Comparison of ENCODE assay signal across 9 cellular contexts in the genomic region with DNA sequence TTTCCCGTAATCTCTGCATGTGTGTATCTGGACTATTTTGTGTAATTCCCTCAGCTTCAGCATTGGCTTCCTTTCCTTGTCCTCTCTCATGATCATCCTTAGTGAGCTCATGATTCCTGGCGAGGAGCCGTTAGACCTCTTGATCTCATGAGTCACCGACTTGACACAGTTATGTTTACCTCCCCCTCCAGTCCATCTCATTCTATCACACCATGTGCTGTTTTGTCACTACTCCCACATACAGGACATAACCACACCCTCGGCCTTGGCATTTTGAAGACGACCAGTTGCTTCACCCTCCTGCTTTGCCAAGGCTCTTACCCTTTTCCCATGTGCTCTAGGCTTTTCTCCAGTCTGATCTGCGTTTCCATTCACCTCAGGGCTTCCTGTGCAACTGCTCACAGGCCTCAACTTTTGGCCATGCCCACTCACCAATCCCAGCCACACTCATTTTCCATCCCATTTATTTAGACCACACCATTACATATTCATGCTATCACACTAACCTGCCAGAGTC. TPM values are rescaled to one million over a fixed set of nuclear protein-coding genes. Genes with fewer than 3 reads are reported as not detected.
DNase-seq lines count a peak whose midpoint lies in the region.
"Had no signal": no experiment of that assay in that cellular context is flagged by ENCODE, and none has a peak within 500 bp of the region (broad histone marks: within the 10 kb centered on the region; RNA-seq: fewer than 3 reads in every experiment).

No MANE protein-coding gene starts in this region.

- peaks cover 9% of the 10 kb centered on the region for H3K4me1 ChIP-seq in rectal smooth muscle tissue (ENCODE audit: control insufficient read depth, insufficient read depth, low read length)

- H3K36me3 ChIP-seq in rectal smooth muscle tissue (ENCODE audit: control insufficient read depth, insufficient read depth, low read length): peaks cover 4% of the 10 kb centered on the region

- in situ Hi-C loops in G401 (cut with HindIII; ENCODE audit: low sequenced_read_pairs): no loop called here

- H3K9ac ChIP-seq in rectal smooth muscle tissue (ENCODE audit: low read length): no peak overlapping the region

- H3K4me3 ChIP-seq in rectal smooth muscle tissue (ENCODE audit: low read length): no peak overlapping the region

- H3K27me3 ChIP-seq in rectal smooth muscle tissue (ENCODE audit: control insufficient read depth, insufficient read depth, low read length): no peaks in the 10 kb centered on the region

- peak overlapping the region; percentile 34 for H3K27ac ChIP-seq in rectal smooth muscle tissue (ENCODE audit: low read depth, low read length)
- H3K27ac ChIP-seq: VCaP had no signal

- peak; percentile 49 for DNase-seq in G401 (ENCODE audit: low spot score)
- DNase-seq in RPMI7951 (ENCODE audit: low read depth): peak; percentile 100
- peak; percentile 99 for DNase-seq in fibroblast of the conjunctiva (ENCODE audit: low read depth)
- DNase-seq in NCI-H2171 (lab: John Stamatoyannopoulos, UW): no peak
- DNase-seq in activated T-cell treated with anti-CD3 and anti-CD28 coated beads for 4 hours: no peak
- DNase-seq in NCI-H1048 (lab: John Stamatoyannopoulos, UW): no peak
- DNase-seq in T-helper 1 cell: no peak

RNA-seq across cellular contexts. Expression of gene CP, which starts 41.5 kb away (rescaled TPM):
- total RNA-seq in G401 (2014; rRNA removed; shearing (Covaris generic)): 93.2 and 119 TPM in 2 replicates
- total RNA-seq in RPMI7951 (2014; rRNA removed; shearing (Covaris generic)): 0.39 TPM in 1 of 2 replicates, not detected in the other

RNA-seq across cellular contexts. Expression of gene HPS3, which starts 50.7 kb away (rescaled TPM):
- total RNA-seq in G401 (2014; rRNA removed; shearing (Covaris generic)): 110 and 126 TPM in 2 replicates
- total RNA-seq in RPMI7951 (2014; rRNA removed; shearing (Covaris generic)): 40.5 and 50.3 TPM in 2 replicates

Comparison
In these comparisons a context has a peak if more than half of its experiments do, and no peak if none do; other contexts are left out.
1. DNase-seq: peak in G401 (single experiment), RPMI7951 (single experiment) and fibroblast of the conjunctiva (single experiment); none in NCI-H2171 (single experiment), activated T-cell treated with anti-CD3 and anti-CD28 coated beads for 4 hours (single experiment), NCI-H1048 (single experiment) and T-helper 1 cell (0 of 5).
2. RNA of gene CP, which starts 41.5 kb away (total RNA-seq): 93.2 to 119 TPM in G401; 0.39 TPM in RPMI7951; every median in the first group is over 10 times any median in the second.